ENCODE assay signal across 26 cellular contexts in genomic region chr18:3345452-3345851, GRCh38.
A peak's percentile ranks its signal among the peaks of the same experiment; 100 is the strongest.
DNase-seq lines count a peak whose midpoint lies in the region; ATAC-seq and TF ChIP-seq lines count a peak whose summit lies in the region.
"Had no signal": no experiment of that assay in that cellular context is flagged by ENCODE, and none has a peak within 500 bp of the region (broad histone marks: within the 10 kb centered on the region; RNA-seq: fewer than 3 reads in every experiment).

No MANE protein-coding gene starts in this region.

- TF ChIP-seq EP300 in esophagus muscularis mucosa (IDR thresholded peaks at IDR 0.05): no peak

- no peak overlapping the region for H3K4me3 Mint-ChIP-seq in nephron
- H3K4me3 Mint-ChIP-seq: activated CD8-positive, alpha-beta T cell treated with anti-CD3 and anti-CD28 coated beads, Interleukin-2, amount 10 ng/mL, durations not matched to agents 7 days and 5 days; activated naive CD8-positive, alpha-beta T cell treated with anti-CD3 and anti-CD28 coated beads, Interleukin-2, amount 10 ng/mL, durations not matched to agents 7 days and 5 days; CD4-positive, alpha-beta memory T cell; naive B cell had no signal

- H3K36me3 ChIP-seq in heart left ventricle: no peaks in the 10 kb centered on the region
- H3K36me3 ChIP-seq in esophagus muscularis mucosa: no peaks in the 10 kb centered on the region
- H3K36me3 ChIP-seq: thyroid gland had no signal

- H3K27me3 ChIP-seq in heart left ventricle: no peaks in the 10 kb centered on the region
- H3K27me3 ChIP-seq in esophagus muscularis mucosa: no peaks in the 10 kb centered on the region
- H3K27me3 ChIP-seq: thyroid gland had no signal

- no peak overlapping the region for H3K4me3 ChIP-seq in heart left ventricle
- no peak overlapping the region for H3K4me3 ChIP-seq in esophagus muscularis mucosa
- H3K4me3 ChIP-seq: thyroid gland had no signal

- intact Hi-C loops in Right ventricle myocardium superior (cut with DNase I) (no loop called here), heart left ventricle (cut with DNase I) (no loop called here), esophagus muscularis mucosa (cut with DNase I) (loop anchor here (10.0 kb wide), 1 partner anchor 99 kb away; no protein-coding TSS in a partner anchor)

- H3K27me3 Mint-ChIP-seq in nephron (ENCODE audit: low read depth): peaks cover 7% of the 10 kb centered on the region
- H3K27me3 Mint-ChIP-seq: activated naive CD8-positive, alpha-beta T cell treated with anti-CD3 and anti-CD28 coated beads, Interleukin-2, amount 10 ng/mL, durations not matched to agents 7 days and 5 days had no signal

- H3K27ac ChIP-seq in heart left ventricle: peak overlapping the region in 1 of 12 donors; percentile 66
- peak overlapping the region; percentile 23 to 65 (median 46) for H3K27ac ChIP-seq in esophagus muscularis mucosa (replicated peaks in 1 of 4)
- H3K27ac ChIP-seq: 22Rv1, KMS-11, thyroid gland had no signal

- peaks cover 6% of the 10 kb centered on the region for H3K36me3 Mint-ChIP-seq in nephron (ENCODE audit: low read depth)
- H3K36me3 Mint-ChIP-seq: activated naive CD8-positive, alpha-beta T cell treated with anti-CD3 and anti-CD28 coated beads, Interleukin-2, amount 10 ng/mL, durations not matched to agents 7 days and 5 days; CD4-positive, alpha-beta memory T cell had no signal

- TF ChIP-seq POLR2A in heart left ventricle (IDR thresholded peaks at IDR 0.05) (no peak), esophagus muscularis mucosa (IDR thresholded peaks at IDR 0.05; ENCODE audit: low read depth) (no peak)

- H3K4me1 ChIP-seq in heart left ventricle: no peaks in the 10 kb centered on the region
- H3K4me1 ChIP-seq in esophagus muscularis mucosa: peaks cover 0 to 24% (median 18%) of the 10 kb centered on the region in 4 donors
- H3K4me1 ChIP-seq: thyroid gland had no signal

- H3K9me3 ChIP-seq in heart left ventricle: peaks cover 0 to 4% (median 0%) of the 10 kb centered on the region in 12 donors
- no peaks in the 10 kb centered on the region for H3K9me3 ChIP-seq in esophagus muscularis mucosa
- H3K9me3 ChIP-seq: SK-N-SH, thyroid gland had no signal

- DNase-seq in Right ventricle myocardium superior (no peak), heart left ventricle (no peak), esophagus muscularis mucosa (ENCODE audit: extremely low spot score) (no peak), NCI-H748 treated with DMSO at 0.1 percent for 48 hours (lab: John Stamatoyannopoulos, UW) (no peak)
- DNase-seq: activated CD8-positive, alpha-beta T cell treated with anti-CD3 and anti-CD28 coated beads, Interleukin-2, amount 10 ng/mL, durations not matched to agents 7 days and 5 days; activated effector memory CD4-positive, alpha-beta T cell treated with anti-CD3 and anti-CD28 coated beads, Interleukin-2, amount 50 U/mL, for 16 hours; activated naive CD8-positive, alpha-beta T cell treated with anti-CD3 and anti-CD28 coated beads, Interleukin-2, amount 10 ng/mL, durations not matched to agents 7 days and 5 days; activated T-cell treated with anti-CD3 and anti-CD28 coated beads for 4 hours; CD4-positive, alpha-beta memory T cell; erythroblast; left colon; naive B cell; NCI-H526 treated with DMSO at 0.1 percent for 48 hours; nucleus accumbens; retina; RPMI8226; SK-N-SH; stimulated activated naive CD8-positive, alpha-beta T cell treated with anti-CD3 and anti-CD28 coated beads, Interleukin-15, Interleukin-2, amounts not matched to agents 100 U/mL and 50 U/mL, for 24 hours; T-helper 2 cell; thyroid gland had no signal

- WGBS in heart left ventricle, 4 donors: 56 to 80% (median 70%) methylated on average over 2 of the region's 2 CpGs
- 44% methylated on average over 2 of the region's 2 CpGs for WGBS in esophagus muscularis mucosa

- H3K4me1 Mint-ChIP-seq in nephron: peaks cover 19% of the 10 kb centered on the region
- H3K4me1 Mint-ChIP-seq: CD4-positive, alpha-beta memory T cell; naive B cell had no signal

- peak; percentile 38 for ATAC-seq in Right ventricle myocardium superior (ENCODE audit: poor library complexity)
- no peak for ATAC-seq in heart left ventricle
- no peak for ATAC-seq in GM19023 (IDR thresholded peaks at IDR 0.05; ENCODE audit: unreplicated experiment)
- ATAC-seq in GM18498 (IDR thresholded peaks at IDR 0.05; ENCODE audit: unreplicated experiment): no peak
- ATAC-seq in GM18517 (IDR thresholded peaks at IDR 0.05; ENCODE audit: unreplicated experiment): no peak
- ATAC-seq: activated CD8-positive, alpha-beta T cell treated with anti-CD3 and anti-CD28 coated beads, Interleukin-2, amount 10 ng/mL, durations not matched to agents 7 days and 5 days; left colon; stimulated activated naive CD8-positive, alpha-beta T cell treated with anti-CD3 and anti-CD28 coated beads, Interleukin-15, Interleukin-2, amounts not matched to agents 100 U/mL and 50 U/mL, for 24 hours had no signal

- H3K27ac Mint-ChIP-seq in nephron: peak overlapping the region in 2 of 3 experiments; percentile 89
- H3K27ac Mint-ChIP-seq: activated CD8-positive, alpha-beta T cell treated with anti-CD3 and anti-CD28 coated beads, Interleukin-2, amount 10 ng/mL, durations not matched to agents 7 days and 5 days; activated naive CD8-positive, alpha-beta T cell treated with anti-CD3 and anti-CD28 coated beads, Interleukin-2, amount 10 ng/mL, durations not matched to agents 7 days and 5 days; CD4-positive, alpha-beta memory T cell had no signal

- H3K9me3 Mint-ChIP-seq in nephron: peaks cover 2% of the 10 kb centered on the region
- H3K9me3 Mint-ChIP-seq: activated naive CD8-positive, alpha-beta T cell treated with anti-CD3 and anti-CD28 coated beads, Interleukin-2, amount 10 ng/mL, durations not matched to agents 7 days and 5 days; naive B cell had no signal

- TF ChIP-seq CTCF in heart left ventricle (IDR thresholded peaks at IDR 0.05) (no peak), esophagus muscularis mucosa (IDR thresholded peaks at IDR 0.05) (no peak), nephron (IDR thresholded peaks at IDR 0.05; ENCODE audit: unreplicated experiment in 3 of 3) (no peak)
